33 cellular contexts compared by ENCODE assay signal in the genomic region with DNA sequence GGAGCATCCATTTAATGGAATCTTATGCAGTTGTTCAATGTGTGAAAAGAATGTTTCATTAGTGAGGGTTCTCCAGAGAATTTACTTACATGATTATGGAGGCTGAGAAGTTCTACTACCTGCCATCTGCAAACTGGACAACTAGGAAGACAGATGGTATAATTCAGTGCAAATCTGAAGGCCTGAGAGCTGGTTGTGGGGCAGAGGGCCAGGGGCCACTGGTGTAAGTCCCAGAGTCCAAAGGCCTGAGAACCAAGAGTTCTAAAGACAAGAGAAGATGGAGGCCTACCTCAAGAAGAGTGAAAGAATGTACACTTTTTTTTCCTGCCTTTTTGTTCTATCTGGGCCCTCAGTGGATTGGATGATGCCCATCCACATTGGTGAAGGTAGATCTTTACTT.
"Had no signal": no experiment of that assay in that cellular context is flagged by ENCODE, and none has a peak within 500 bp of the region (broad histone marks: within the 10 kb centered on the region; RNA-seq: fewer than 3 reads in every experiment).

No MANE protein-coding gene starts in this region.

- DNase-seq: Karpas-422, Kasumi-1, MG63, MM.1S, MV-4-11, NCI-H1048, NCI-H1092, NCI-H1092 treated with DMSO at 0.1 percent for 48 hours, NCI-H1105, NCI-H1105 treated with DMSO at 0.1 percent for 48 hours, NCI-H1417, NCI-H1417 treated with DMSO at 0.1 percent for 48 hours, NCI-H1436, NCI-H1436 treated with DMSO at 0.1 percent for 48 hours, NCI-H146, NCI-H1694, NCI-H1694 treated with DMSO at 0.1 percent for 48 hours, NCI-H187 treated with DMSO at 0.1 percent for 48 hours, NCI-H1930, NCI-H2029, NCI-H2029 treated with DMSO at 0.1 percent for 48 hours, NCI-H2081, NCI-H2081 treated with DMSO at 0.1 percent for 48 hours, NCI-H2107, NCI-H2171, NCI-H2171 treated with DMSO at 0.1 percent for 48 hours, NCI-H2227 treated with DMSO at 0.1 percent for 48 hours, NCI-H226, NCI-H345, NCI-H446, NCI-H446 treated with DMSO at 0.1 percent for 48 hours, NCI-H510A, NCI-H510A treated with DMSO at 0.1 percent for 48 hours had no signal
